In genomic region chr10:34906021-34906965, GRCh38 we compare ENCODE assay signal across 1 cellular context.
TF ChIP-seq lines count a peak whose summit lies in the region.

No MANE protein-coding gene starts in this region.

TF ChIP-seq in SK-N-SH, 30 proteins besides CTCF, POLR2A, EP300 and RAD21 (continued from another document):
- no peak for TF ChIP-seq MAX (IDR thresholded peaks at IDR 0.05; ENCODE audit: low read depth)
- TF ChIP-seq GATA2 (CRISPR knock-in tag; IDR thresholded peaks at IDR 0.05), result no peak
- no peak for TF ChIP-seq TEAD4 (IDR thresholded peaks at IDR 0.05; ENCODE audit: borderline replicate concordance, insufficient read depth)
- TF ChIP-seq TAF1 (IDR thresholded peaks at IDR 0.05; ENCODE audit: borderline replicate concordance, low read depth, low read length), result no peak
- TF ChIP-seq RXRA (IDR thresholded peaks at IDR 0.05; ENCODE audit: borderline replicate concordance, low read depth), result no peak
- no peak for TF ChIP-seq NRF1 (IDR thresholded peaks at IDR 0.05; ENCODE audit: low read depth, low read length)
- TF ChIP-seq USF2 (IDR thresholded peaks at IDR 0.05; ENCODE audit: borderline replicate concordance, low read depth, low read length), result no peak
- TF ChIP-seq ELF1 (IDR thresholded peaks at IDR 0.05), result no peak
- TF ChIP-seq SMC3 (IDR thresholded peaks at IDR 0.05; ENCODE audit: low read depth, low read length), result no peak
- TF ChIP-seq FOSL2 (IDR thresholded peaks at IDR 0.05; ENCODE audit: borderline replicate concordance, low read depth), result no peak
- TF ChIP-seq TCF12 (IDR thresholded peaks at IDR 0.05), result no peak
